Comparison of ENCODE assay signal across 3 cellular contexts in the genomic region with DNA sequence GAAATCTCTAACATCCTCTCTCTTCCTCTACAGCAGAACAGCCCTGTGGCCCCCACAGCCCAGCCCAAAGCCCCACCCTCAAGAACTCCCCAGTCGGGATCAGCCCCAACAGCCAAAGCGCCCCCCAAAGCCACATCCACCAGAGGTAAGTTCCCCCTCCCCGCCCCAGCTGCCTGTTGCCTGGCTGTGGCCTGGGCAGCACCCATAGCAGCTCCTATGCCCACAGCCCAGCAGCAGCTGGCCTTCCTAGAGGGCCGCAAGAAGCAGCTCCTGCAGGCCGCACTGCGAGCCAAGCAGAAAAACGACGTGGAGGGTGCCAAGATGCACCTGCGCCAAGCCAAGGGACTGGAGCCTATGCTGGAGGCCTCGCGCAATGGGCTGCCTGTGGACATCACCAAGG.
TF ChIP-seq lines count a peak whose summit lies in the region.

No MANE protein-coding gene starts in this region.

TF ChIP-seq in SK-N-SH, 30 proteins besides CTCF, POLR2A, EP300 and RAD21 (continues in another document):
- TF ChIP-seq TEAD4 (IDR thresholded peaks at IDR 0.05; ENCODE audit: borderline replicate concordance, insufficient read depth) (no peak), SMC3 (IDR thresholded peaks at IDR 0.05; ENCODE audit: low read depth, low read length) (no peak), NRF1 (IDR thresholded peaks at IDR 0.05; ENCODE audit: low read depth, low read length) (no peak), FOXJ3 (CRISPR knock-in tag; IDR thresholded peaks at IDR 0.05) (no peak), FOXM1 (IDR thresholded peaks at IDR 0.05; ENCODE audit: low read depth) (no peak), EZH2phosphoT487 (IDR thresholded peaks at IDR 0.05; ENCODE audit: borderline replicate concordance, low read depth) (no peak), YY1 (IDR thresholded peaks at IDR 0.05; ENCODE audit: low read depth) (no peak), GABPA (IDR thresholded peaks at IDR 0.05; ENCODE audit: low read depth) (no peak), MXI1 (IDR thresholded peaks at IDR 0.05; ENCODE audit: low read depth, low read length) (no peak), ELF1 (IDR thresholded peaks at IDR 0.05) (no peak), MEF2A (IDR thresholded peaks at IDR 0.05; ENCODE audit: borderline replicate concordance, low read depth) (no peak), RFX5 (IDR thresholded peaks at IDR 0.05; ENCODE audit: low read length) (no peak)
- TF ChIP-seq, protein P1, sequence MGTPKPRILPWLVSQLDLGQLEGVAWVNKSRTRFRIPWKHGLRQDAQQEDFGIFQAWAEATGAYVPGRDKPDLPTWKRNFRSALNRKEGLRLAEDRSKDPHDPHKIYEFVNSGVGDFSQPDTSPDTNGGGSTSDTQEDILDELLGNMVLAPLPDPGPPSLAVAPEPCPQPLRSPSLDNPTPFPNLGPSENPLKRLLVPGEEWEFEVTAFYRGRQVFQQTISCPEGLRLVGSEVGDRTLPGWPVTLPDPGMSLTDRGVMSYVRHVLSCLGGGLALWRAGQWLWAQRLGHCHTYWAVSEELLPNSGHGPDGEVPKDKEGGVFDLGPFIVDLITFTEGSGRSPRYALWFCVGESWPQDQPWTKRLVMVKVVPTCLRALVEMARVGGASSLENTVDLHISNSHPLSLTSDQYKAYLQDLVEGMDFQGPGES (IDR thresholded peaks at IDR 0.05; ENCODE audit: low read depth, low read length): no peak
- TF ChIP-seq, protein P2, sequence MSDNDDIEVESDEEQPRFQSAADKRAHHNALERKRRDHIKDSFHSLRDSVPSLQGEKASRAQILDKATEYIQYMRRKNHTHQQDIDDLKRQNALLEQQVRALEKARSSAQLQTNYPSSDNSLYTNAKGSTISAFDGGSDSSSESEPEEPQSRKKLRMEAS (IDR thresholded peaks at IDR 0.05; ENCODE audit: low read depth): no peak
- TF ChIP-seq, protein P3, sequence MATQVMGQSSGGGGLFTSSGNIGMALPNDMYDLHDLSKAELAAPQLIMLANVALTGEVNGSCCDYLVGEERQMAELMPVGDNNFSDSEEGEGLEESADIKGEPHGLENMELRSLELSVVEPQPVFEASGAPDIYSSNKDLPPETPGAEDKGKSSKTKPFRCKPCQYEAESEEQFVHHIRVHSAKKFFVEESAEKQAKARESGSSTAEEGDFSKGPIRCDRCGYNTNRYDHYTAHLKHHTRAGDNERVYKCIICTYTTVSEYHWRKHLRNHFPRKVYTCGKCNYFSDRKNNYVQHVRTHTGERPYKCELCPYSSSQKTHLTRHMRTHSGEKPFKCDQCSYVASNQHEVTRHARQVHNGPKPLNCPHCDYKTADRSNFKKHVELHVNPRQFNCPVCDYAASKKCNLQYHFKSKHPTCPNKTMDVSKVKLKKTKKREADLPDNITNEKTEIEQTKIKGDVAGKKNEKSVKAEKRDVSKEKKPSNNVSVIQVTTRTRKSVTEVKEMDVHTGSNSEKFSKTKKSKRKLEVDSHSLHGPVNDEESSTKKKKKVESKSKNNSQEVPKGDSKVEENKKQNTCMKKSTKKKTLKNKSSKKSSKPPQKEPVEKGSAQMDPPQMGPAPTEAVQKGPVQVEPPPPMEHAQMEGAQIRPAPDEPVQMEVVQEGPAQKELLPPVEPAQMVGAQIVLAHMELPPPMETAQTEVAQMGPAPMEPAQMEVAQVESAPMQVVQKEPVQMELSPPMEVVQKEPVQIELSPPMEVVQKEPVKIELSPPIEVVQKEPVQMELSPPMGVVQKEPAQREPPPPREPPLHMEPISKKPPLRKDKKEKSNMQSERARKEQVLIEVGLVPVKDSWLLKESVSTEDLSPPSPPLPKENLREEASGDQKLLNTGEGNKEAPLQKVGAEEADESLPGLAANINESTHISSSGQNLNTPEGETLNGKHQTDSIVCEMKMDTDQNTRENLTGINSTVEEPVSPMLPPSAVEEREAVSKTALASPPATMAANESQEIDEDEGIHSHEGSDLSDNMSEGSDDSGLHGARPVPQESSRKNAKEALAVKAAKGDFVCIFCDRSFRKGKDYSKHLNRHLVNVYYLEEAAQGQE (IDR thresholded peaks at IDR 0.05; ENCODE audit: low read depth, low read length): no peak
- TF ChIP-seq, protein P4, sequence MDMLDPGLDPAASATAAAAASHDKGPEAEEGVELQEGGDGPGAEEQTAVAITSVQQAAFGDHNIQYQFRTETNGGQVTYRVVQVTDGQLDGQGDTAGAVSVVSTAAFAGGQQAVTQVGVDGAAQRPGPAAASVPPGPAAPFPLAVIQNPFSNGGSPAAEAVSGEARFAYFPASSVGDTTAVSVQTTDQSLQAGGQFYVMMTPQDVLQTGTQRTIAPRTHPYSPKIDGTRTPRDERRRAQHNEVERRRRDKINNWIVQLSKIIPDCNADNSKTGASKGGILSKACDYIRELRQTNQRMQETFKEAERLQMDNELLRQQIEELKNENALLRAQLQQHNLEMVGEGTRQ (IDR thresholded peaks at IDR 0.05; ENCODE audit: borderline replicate concordance, low read depth, low read length): no peak

TF ChIP-seq in SK-N-SH treated with all-trans-retinoic acid at 6 μM for 48 hours, 23 proteins besides CTCF, POLR2A, EP300 and RAD21:
- TF ChIP-seq ZFP3 (CRISPR knock-in tag; IDR thresholded peaks at IDR 0.05): no peak
- TF ChIP-seq, protein P5, sequence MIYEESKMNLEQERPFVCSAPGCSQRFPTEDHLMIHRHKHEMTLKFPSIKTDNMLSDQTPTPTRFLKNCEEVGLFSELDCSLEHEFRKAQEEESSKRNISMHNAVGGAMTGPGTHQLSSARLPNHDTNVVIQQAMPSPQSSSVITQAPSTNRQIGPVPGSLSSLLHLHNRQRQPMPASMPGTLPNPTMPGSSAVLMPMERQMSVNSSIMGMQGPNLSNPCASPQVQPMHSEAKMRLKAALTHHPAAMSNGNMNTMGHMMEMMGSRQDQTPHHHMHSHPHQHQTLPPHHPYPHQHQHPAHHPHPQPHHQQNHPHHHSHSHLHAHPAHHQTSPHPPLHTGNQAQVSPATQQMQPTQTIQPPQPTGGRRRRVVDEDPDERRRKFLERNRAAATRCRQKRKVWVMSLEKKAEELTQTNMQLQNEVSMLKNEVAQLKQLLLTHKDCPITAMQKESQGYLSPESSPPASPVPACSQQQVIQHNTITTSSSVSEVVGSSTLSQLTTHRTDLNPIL (CRISPR knock-in tag; IDR thresholded peaks at IDR 0.05; ENCODE audit: low read depth): no peak

TF ChIP-seq in HepG2, 621 proteins besides CTCF, POLR2A, EP300 and RAD21:
- no peak for TF ChIP-seq NAIF1 (CRISPR knock-in tag; IDR thresholded peaks at IDR 0.05; ENCODE audit: borderline replicate concordance)
- TF ChIP-seq, protein P6, sequence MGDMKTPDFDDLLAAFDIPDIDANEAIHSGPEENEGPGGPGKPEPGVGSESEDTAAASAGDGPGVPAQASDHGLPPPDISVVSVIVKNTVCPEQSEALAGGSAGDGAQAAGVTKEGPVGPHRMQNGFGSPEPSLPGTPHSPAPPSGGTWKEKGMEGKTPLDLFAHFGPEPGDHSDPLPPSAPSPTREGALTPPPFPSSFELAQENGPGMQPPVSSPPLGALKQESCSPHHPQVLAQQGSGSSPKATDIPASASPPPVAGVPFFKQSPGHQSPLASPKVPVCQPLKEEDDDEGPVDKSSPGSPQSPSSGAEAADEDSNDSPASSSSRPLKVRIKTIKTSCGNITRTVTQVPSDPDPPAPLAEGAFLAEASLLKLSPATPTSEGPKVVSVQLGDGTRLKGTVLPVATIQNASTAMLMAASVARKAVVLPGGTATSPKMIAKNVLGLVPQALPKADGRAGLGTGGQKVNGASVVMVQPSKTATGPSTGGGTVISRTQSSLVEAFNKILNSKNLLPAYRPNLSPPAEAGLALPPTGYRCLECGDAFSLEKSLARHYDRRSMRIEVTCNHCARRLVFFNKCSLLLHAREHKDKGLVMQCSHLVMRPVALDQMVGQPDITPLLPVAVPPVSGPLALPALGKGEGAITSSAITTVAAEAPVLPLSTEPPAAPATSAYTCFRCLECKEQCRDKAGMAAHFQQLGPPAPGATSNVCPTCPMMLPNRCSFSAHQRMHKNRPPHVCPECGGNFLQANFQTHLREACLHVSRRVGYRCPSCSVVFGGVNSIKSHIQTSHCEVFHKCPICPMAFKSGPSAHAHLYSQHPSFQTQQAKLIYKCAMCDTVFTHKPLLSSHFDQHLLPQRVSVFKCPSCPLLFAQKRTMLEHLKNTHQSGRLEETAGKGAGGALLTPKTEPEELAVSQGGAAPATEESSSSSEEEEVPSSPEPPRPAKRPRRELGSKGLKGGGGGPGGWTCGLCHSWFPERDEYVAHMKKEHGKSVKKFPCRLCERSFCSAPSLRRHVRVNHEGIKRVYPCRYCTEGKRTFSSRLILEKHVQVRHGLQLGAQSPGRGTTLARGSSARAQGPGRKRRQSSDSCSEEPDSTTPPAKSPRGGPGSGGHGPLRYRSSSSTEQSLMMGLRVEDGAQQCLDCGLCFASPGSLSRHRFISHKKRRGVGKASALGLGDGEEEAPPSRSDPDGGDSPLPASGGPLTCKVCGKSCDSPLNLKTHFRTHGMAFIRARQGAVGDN (CRISPR knock-in tag; IDR thresholded peaks at IDR 0.05): 0 out of 2 replicates have a peak, but pooled peaks have one; percentile 10
- TF ChIP-seq ZNF792 (CRISPR knock-in tag; IDR thresholded peaks at IDR 0.05): no peak
